Comparison of ENCODE assay signal across 24 cellular contexts in genomic region chr1:66684353-66684752, GRCh38.
A peak's percentile ranks its signal among the peaks of the same experiment; 100 is the strongest.
DNase-seq lines count a peak whose midpoint lies in the region; ATAC-seq, FAIRE-seq and TF ChIP-seq lines count a peak whose summit lies in the region.
"Had no signal": no experiment of that assay in that cellular context is flagged by ENCODE, and none has a peak within 500 bp of the region (broad histone marks: within the 10 kb centered on the region; RNA-seq: fewer than 3 reads in every experiment).

No MANE protein-coding gene starts in this region.

- peaks cover 6% of the 10 kb centered on the region; the same call in 1 of the 2 replicates for H3F3A ChIP-seq in MM.1S (ENCODE audit: insufficient read depth, low read length)

- H3K27ac ChIP-seq in MM.1S (ENCODE audit: low read length): no peak overlapping the region
- H3K27ac ChIP-seq in tibial artery: peak overlapping the region; percentile 1 to 46
- H3K27ac ChIP-seq in brain microvascular endothelial cell: no peak overlapping the region
- H3K27ac ChIP-seq: A549; BLaER1 treated with 17β-estradiol and CSF1 and Interleukin-3, amounts not matched to agents 10 nM and 100 nM; GM23248; RWPE1 had no signal

- H3K4me1 ChIP-seq in MM.1S (ENCODE audit: low read length) (peaks cover 39% of the 10 kb centered on the region), tibial artery (peaks cover 0 to 63% (median 25%) of the 10 kb centered on the region in 4 donors)
- H3K4me1 ChIP-seq: A549 had no signal

- no peaks in the 10 kb centered on the region for H3K9me2 ChIP-seq in MM.1S (replicated peaks; ENCODE audit: insufficient read depth, low read length)

- no peak for ATAC-seq in HG03280 (IDR thresholded peaks at IDR 0.05; ENCODE audit: unreplicated experiment)
- ATAC-seq: A549, GM12878, T-cell had no signal

- intact Hi-C loops in tibial artery (cut with DNase I; ENCODE audit: low total_unique reads): no loop called here

- no peaks in the 10 kb centered on the region for H3K36me3 ChIP-seq in MM.1S (replicated peaks; ENCODE audit: insufficient read depth, low read length)
- peaks cover 0 to 4% (median 4%) of the 10 kb centered on the region in 3 donors for H3K36me3 ChIP-seq in tibial artery
- H3K36me3 ChIP-seq in brain microvascular endothelial cell (replicated peaks): peaks cover 4% of the 10 kb centered on the region
- H3K36me3 ChIP-seq: BLaER1 treated with 17β-estradiol and CSF1 and Interleukin-3, amounts not matched to agents 10 nM and 100 nM; MG63 had no signal

- H2AFZ ChIP-seq in MM.1S (ENCODE audit: low read length): peak overlapping the region; percentile 8; the same call in 1 of the 2 replicates
- H2AFZ ChIP-seq: GM23248 had no signal

- no peaks in the 10 kb centered on the region for H4K20me1 ChIP-seq in MM.1S (ENCODE audit: insufficient read depth, low read length)
- H4K20me1 ChIP-seq: BLaER1 treated with 17β-estradiol and CSF1 and Interleukin-3, amounts not matched to agents 10 nM and 100 nM had no signal

- H3K4me3 ChIP-seq in MM.1S (ENCODE audit: low read length) (no peak overlapping the region; the same call in 1 of the 2 replicates), tibial artery (no peak overlapping the region), brain microvascular endothelial cell (ENCODE audit: low read depth, low read length) (no peak overlapping the region)
- H3K4me3 ChIP-seq: A549; BLaER1 treated with 17β-estradiol and CSF1 and Interleukin-3, amounts not matched to agents 10 nM and 100 nM; GM12878; GM23248; MG63 had no signal

- H3K9me3 ChIP-seq in MM.1S (replicated peaks; ENCODE audit: insufficient read depth, low read length): no peaks in the 10 kb centered on the region
- H3K9me3 ChIP-seq in tibial artery: no peaks in the 10 kb centered on the region
- H3K9me3 ChIP-seq: A549, MG63 had no signal

- TF ChIP-seq CTCF in MM.1S (IDR thresholded peaks at IDR 0.05; ENCODE audit: low read length) (no peak), tibial artery (IDR thresholded peaks at IDR 0.05) (no peak), brain microvascular endothelial cell (IDR thresholded peaks at IDR 0.05; ENCODE audit: low read depth, low read length, missing control alignments) (no peak)

- no peak overlapping the region for H3K9ac ChIP-seq in MM.1S (ENCODE audit: low read length)
- H3K9ac ChIP-seq: BLaER1 treated with 17β-estradiol and CSF1 and Interleukin-3, amounts not matched to agents 10 nM and 100 nM; GM23248 had no signal

- peak overlapping the region; percentile 14; the same call in 1 of the 2 replicates for H3K4me2 ChIP-seq in MM.1S (ENCODE audit: low read depth, low read length)
- H3K4me2 ChIP-seq: A549; BLaER1 treated with 17β-estradiol and CSF1 and Interleukin-3, amounts not matched to agents 10 nM and 100 nM had no signal

- no peaks in the 10 kb centered on the region for H3K79me2 ChIP-seq in MM.1S (ENCODE audit: low read length)

- FAIRE-seq in GM12891 (lab: Jason Lieb, UNC): peak; percentile 23
- FAIRE-seq: A549, G401.6, GM12878, HTR-8/SVneo had no signal

- in situ Hi-C loops in brain microvascular endothelial cell (cut with HindIII; ENCODE audit: low pct_ligation_motif_present, low sequenced_read_pairs): no loop called here

- H3K27me3 ChIP-seq in MM.1S (replicated peaks; ENCODE audit: insufficient read depth, low read length) (no peaks in the 10 kb centered on the region), tibial artery (no peaks in the 10 kb centered on the region), brain microvascular endothelial cell (replicated peaks) (no peaks in the 10 kb centered on the region)
- H3K27me3 ChIP-seq: BLaER1 treated with 17β-estradiol and CSF1 and Interleukin-3, amounts not matched to agents 10 nM and 100 nM; MG63 had no signal

- no peak for TF ChIP-seq POLR2A in GM12891 (IDR thresholded peaks at IDR 0.05; ENCODE audit: low read depth, low read length)

- DNase-seq in GM12891 (ENCODE audit: insufficient read length, low spot score) (no peak), MM.1S (peak; percentile 62), NCI-H526 (lab: John Stamatoyannopoulos, UW) (peak; percentile 85 to 86), tibial artery (no peak), brain microvascular endothelial cell (no peak)
- DNase-seq in stimulated activated CD4-positive, alpha-beta T cell treated with anti-CD3 and anti-CD28 coated beads, Interleukin-2, amount 100 ng/mL, for 48 hours: no peak
- DNase-seq: AML-193; CD4-positive, alpha-beta T cell; COR-L47; DMS53; GM23248; H7; KBM-7; MG63; NCI-H524 treated with DMSO at 0.1 percent for 48 hours; SHP77; T-cell had no signal

TF ChIP-seq in GM12891, 5 proteins besides CTCF, POLR2A, EP300 and RAD21:
- no peak for TF ChIP-seq PAX5 (IDR thresholded peaks at IDR 0.05; ENCODE audit: insufficient read depth, low read length, severe bottlenecking)
- no peak for TF ChIP-seq POLR2AphosphoS5 (IDR thresholded peaks at IDR 0.05; ENCODE audit: low read depth, low read length)
- no peak for TF ChIP-seq SPI1 (IDR thresholded peaks at IDR 0.05; ENCODE audit: low read depth, low read length)
- TF ChIP-seq POU2F2 (IDR thresholded peaks at IDR 0.05; ENCODE audit: low read depth, low read length): no peak
- TF ChIP-seq TAF1 (IDR thresholded peaks at IDR 0.05; ENCODE audit: low read depth, low read length): no peak

Comparison
In these comparisons a context has a peak if more than half of its experiments do, and no peak if none do; other contexts are left out.
1. DNase-seq: peak in MM.1S (single experiment) and NCI-H526 (2 of 2); none in GM12891 (single experiment), tibial artery (0 of 2), stimulated activated CD4-positive, alpha-beta T cell treated with anti-CD3 and anti-CD28 coated beads, Interleukin-2, amount 100 ng/mL, for 48 hours (0 of 2) and brain microvascular endothelial cell (single experiment).
2. H3K27ac ChIP-seq: peak in tibial artery (2 of 2); none in MM.1S (single experiment) and brain microvascular endothelial cell (single experiment).